In genomic region chr1:181089017-181089776, GRCh38 we compare ENCODE assay signal across 8 cellular contexts. TPM values are rescaled to one million over a fixed set of nuclear protein-coding genes. Genes with fewer than 3 reads are reported as not detected.
DNase-seq lines count a peak whose midpoint lies in the region; ATAC-seq, FAIRE-seq and TF ChIP-seq lines count a peak whose summit lies in the region.

No MANE protein-coding gene starts in this region.

- peak overlapping the region; percentile 78 to 91 (median 89) for H3K4me2 ChIP-seq in BLaER1 treated with 17β-estradiol and CSF1 and Interleukin-3, amounts not matched to agents 10 nM and 100 nM
- H3K4me2 ChIP-seq in KMS-11 = peak overlapping the region; percentile 85

- no peak for TF ChIP-seq CTCF in KMS-11 (conservative IDR thresholded peaks at IDR 0.05; ENCODE audit: low read depth, low read length)
- TF ChIP-seq CTCF in gastroesophageal sphincter (IDR thresholded peaks at IDR 0.05) = no peak

- H3K4me1 ChIP-seq in BLaER1 treated with 17β-estradiol and CSF1 and Interleukin-3, amounts not matched to agents 10 nM and 100 nM = peaks cover 39 to 71% (median 46%) of the 10 kb centered on the region in 10 experiments
- peaks cover 20% of the 10 kb centered on the region for H3K4me1 ChIP-seq in KMS-11 (ENCODE audit: low read depth, poor library complexity, severe bottlenecking)
- peaks cover under 1 to 45% (median 10%) of the 10 kb centered on the region in 3 donors for H3K4me1 ChIP-seq in gastroesophageal sphincter
- peaks cover 2% of the 10 kb centered on the region for H3K4me1 ChIP-seq in rectal smooth muscle tissue (ENCODE audit: control insufficient read depth, insufficient read depth, low read length)

- TF ChIP-seq EP300 in gastroesophageal sphincter (IDR thresholded peaks at IDR 0.05) = no peak

- WGBS in gastroesophageal sphincter (ENCODE audit: low coverage in 1 of 2), 2 donors = 0% methylated on average over 2 of the region's 105 CpGs; no CpG with 5 or more reads in 1 of the 2 donors

- peak overlapping the region; percentile 78 to 96 (median 92) for H3K27ac ChIP-seq in BLaER1 treated with 17β-estradiol and CSF1 and Interleukin-3, amounts not matched to agents 10 nM and 100 nM
- H3K27ac ChIP-seq in KMS-11 (peak overlapping the region; percentile 49), gastroesophageal sphincter (peak overlapping the region; percentile 72 to 98 (median 95)), rectal smooth muscle tissue (ENCODE audit: low read depth, low read length) (peak overlapping the region; percentile 91)

- H4K20me1 ChIP-seq in BLaER1 treated with 17β-estradiol and CSF1 and Interleukin-3, amounts not matched to agents 10 nM and 100 nM = peaks cover 50 to 57% (median 56%) of the 10 kb centered on the region in 11 experiments
- H4K20me1 ChIP-seq in KMS-11 (ENCODE audit: insufficient read depth) = peaks cover 20% of the 10 kb centered on the region

- DNase-seq in activated T-helper 1 cell treated with Interleukin-2 at 50 U/mL for 16 hours (ENCODE audit: low read depth) = peak; percentile 11
- no peak for DNase-seq in NCI-H446 treated with DMSO at 0.1 percent for 48 hours (lab: John Stamatoyannopoulos, UW)
- DNase-seq in GM12891 (ENCODE audit: insufficient read length, low spot score) = no peak

- peak overlapping the region; percentile 86 to 98 (median 96) for H3K4me3 ChIP-seq in BLaER1 treated with 17β-estradiol and CSF1 and Interleukin-3, amounts not matched to agents 10 nM and 100 nM
- H3K4me3 ChIP-seq in KMS-11 (IDR thresholded peaks at IDR 0.05; ENCODE audit: insufficient read depth, low read depth, low read length) = peak overlapping the region; percentile 84
- H3K4me3 ChIP-seq in gastroesophageal sphincter = peak overlapping the region; percentile 61 to 88
- H3K4me3 ChIP-seq in rectal smooth muscle tissue (ENCODE audit: low read length) = peak overlapping the region; percentile 70

- TF ChIP-seq POLR2A in gastroesophageal sphincter (IDR thresholded peaks at IDR 0.05) (no peak), GM12891 (IDR thresholded peaks at IDR 0.05; ENCODE audit: low read depth, low read length) (no peak)

- H2AFZ ChIP-seq in KMS-11 (ENCODE audit: low read depth) = peak overlapping the region; percentile 61

- ATAC-seq in GM21447 (IDR thresholded peaks at IDR 0.05; ENCODE audit: unreplicated experiment) = peak; percentile 2
- ATAC-seq in gastroesophageal sphincter = peak; percentile 13

- H3K36me3 ChIP-seq in BLaER1 treated with 17β-estradiol and CSF1 and Interleukin-3, amounts not matched to agents 10 nM and 100 nM = peaks cover 5 to 32% (median 25%) of the 10 kb centered on the region in 11 experiments; a peak in 17 of 22 replicates
- H3K36me3 ChIP-seq in KMS-11 (ENCODE audit: insufficient read depth) (no peaks in the 10 kb centered on the region), gastroesophageal sphincter (no peaks in the 10 kb centered on the region), rectal smooth muscle tissue (ENCODE audit: control insufficient read depth, insufficient read depth, low read length) (no peaks in the 10 kb centered on the region)

- H3K9me3 ChIP-seq in BLaER1 treated with 17β-estradiol and CSF1 and Interleukin-3, amounts not matched to agents 10 nM and 100 nM (replicated peaks in 1 of 11) = no peaks in the 10 kb centered on the region
- H3K9me3 ChIP-seq in gastroesophageal sphincter = no peaks in the 10 kb centered on the region

- H3K9ac ChIP-seq in BLaER1 treated with 17β-estradiol and CSF1 and Interleukin-3, amounts not matched to agents 10 nM and 100 nM = peak overlapping the region; percentile 90 to 97 (median 93)
- H3K9ac ChIP-seq in KMS-11 (peak overlapping the region; percentile 67), rectal smooth muscle tissue (ENCODE audit: low read length) (peak overlapping the region; percentile 64)

- H3K79me2 ChIP-seq in KMS-11 (ENCODE audit: insufficient read depth, low read depth) = peaks cover 34% of the 10 kb centered on the region

- no peak for FAIRE-seq in GM12891 (lab: Jason Lieb, UNC)

- H3K27me3 ChIP-seq in BLaER1 treated with 17β-estradiol and CSF1 and Interleukin-3, amounts not matched to agents 10 nM and 100 nM = no peaks in the 10 kb centered on the region
- no peaks in the 10 kb centered on the region for H3K27me3 ChIP-seq in KMS-11 (ENCODE audit: insufficient read depth, low read depth)
- H3K27me3 ChIP-seq in gastroesophageal sphincter = no peaks in the 10 kb centered on the region
- no peaks in the 10 kb centered on the region for H3K27me3 ChIP-seq in rectal smooth muscle tissue (ENCODE audit: control insufficient read depth, insufficient read depth, low read length)

TF ChIP-seq in GM12891, 5 proteins besides CTCF, POLR2A, EP300 and RAD21:
- TF ChIP-seq TAF1 (IDR thresholded peaks at IDR 0.05; ENCODE audit: low read depth, low read length) = no peak
- TF ChIP-seq SPI1 (IDR thresholded peaks at IDR 0.05; ENCODE audit: low read depth, low read length) = no peak
- no peak for TF ChIP-seq POLR2AphosphoS5 (IDR thresholded peaks at IDR 0.05; ENCODE audit: low read depth, low read length)
- TF ChIP-seq POU2F2 (IDR thresholded peaks at IDR 0.05; ENCODE audit: low read depth, low read length) = no peak
- no peak for TF ChIP-seq PAX5 (IDR thresholded peaks at IDR 0.05; ENCODE audit: insufficient read depth, low read length, severe bottlenecking)

RNA-seq across cellular contexts. Expression of gene IER5, which starts 0.7 kb away (rescaled TPM):
- 10 to 100 TPM; 10.7 to 16.7 (median 14.9) TPM for total RNA-seq in gastroesophageal sphincter
- polyA plus RNA-seq in GM12891 (2012; ENCODE audit: low read depth, missing spikeins) = 33.9 TPM

RNA-seq across cellular contexts. Expression of gene MR1, which starts 55.4 kb away (rescaled TPM):
- 10 to 100 TPM; 15.3 to 19.8 (median 18.2) TPM for total RNA-seq in gastroesophageal sphincter
- polyA plus RNA-seq in GM12891 (2012; ENCODE audit: low read depth, missing spikeins) = 24.6 TPM
